ENCODE assay signal across 1 cellular context in genomic region chr17:73205326-73205980, GRCh38.
TF ChIP-seq lines count a peak whose summit lies in the region.

No MANE protein-coding gene starts in this region.

TF ChIP-seq in HepG2, 621 proteins besides CTCF, POLR2A, EP300 and RAD21 (continues in another document):
- TF ChIP-seq ZNF335 (CRISPR knock-in tag; IDR thresholded peaks at IDR 0.05) (0 out of 2 replicates have a peak, but pooled peaks have one; percentile 71), FOXK1 (CRISPR knock-in tag; IDR thresholded peaks at IDR 0.05; ENCODE audit: borderline replicate concordance, low read depth) (0 out of 2 replicates have a peak, but pooled peaks have one; percentile 28), NR2F6 (IDR thresholded peaks at IDR 0.05) (peak; percentile 27; the same call in 1 of the 2 replicates), NR2F6 (CRISPR knock-in tag; IDR thresholded peaks at IDR 0.05) (0 out of 2 replicates have a peak, but pooled peaks have one; percentile 35), ZMAT3 (CRISPR knock-in tag; conservative IDR thresholded peaks at IDR 0.05) (no peak), ZNF7 (CRISPR knock-in tag; IDR thresholded peaks at IDR 0.05) (no peak), ZNF672 (CRISPR knock-in tag; IDR thresholded peaks at IDR 0.05) (no peak), MYNN (CRISPR knock-in tag; IDR thresholded peaks at IDR 0.05; ENCODE audit: low read depth) (peak; percentile 59; the same call in 1 of the 2 replicates), ARID4A (CRISPR knock-in tag; IDR thresholded peaks at IDR 0.05; ENCODE audit: borderline replicate concordance) (peak; percentile 41; the same call in 1 of the 2 replicates), GPBP1L1 (CRISPR knock-in tag; IDR thresholded peaks at IDR 0.05) (no peak), TFAP4 (IDR thresholded peaks at IDR 0.05; ENCODE audit: borderline replicate concordance, low read depth) (no peak), USF2 (IDR thresholded peaks at IDR 0.05; ENCODE audit: low read depth, low read length) (no peak), USF2 (CRISPR knock-in tag; IDR thresholded peaks at IDR 0.05; ENCODE audit: borderline replicate concordance) (no peak), ZNF703 (CRISPR knock-in tag; IDR thresholded peaks at IDR 0.05; ENCODE audit: borderline replicate concordance) (no peak), PLRG1 (conservative IDR thresholded peaks at IDR 0.05) (no peak), MIXL1 (CRISPR knock-in tag; IDR thresholded peaks at IDR 0.05) (peak; percentile 15; the same call in 1 of the 2 replicates), HMGXB3 (CRISPR knock-in tag; IDR thresholded peaks at IDR 0.05; ENCODE audit: borderline replicate concordance) (no peak; the same call in 1 of the 2 replicates), ZNF550 (CRISPR knock-in tag; IDR thresholded peaks at IDR 0.05; ENCODE audit: borderline replicate concordance) (no peak), ZBTB37 (CRISPR knock-in tag; IDR thresholded peaks at IDR 0.05) (no peak; the same call in 1 of the 2 replicates), THYN1 (CRISPR knock-in tag; IDR thresholded peaks at IDR 0.05; ENCODE audit: borderline replicate concordance, low read depth) (no peak), SAP130 (CRISPR knock-in tag; IDR thresholded peaks at IDR 0.05; ENCODE audit: low read depth) (peak; percentile 68), ZSCAN9 (CRISPR knock-in tag; IDR thresholded peaks at IDR 0.05; ENCODE audit: borderline replicate concordance) (peak; percentile 23; the same call in 1 of the 2 replicates), ZNF747 (CRISPR knock-in tag; IDR thresholded peaks at IDR 0.05; ENCODE audit: borderline replicate concordance) (no peak), PRDM15 (CRISPR knock-in tag; IDR thresholded peaks at IDR 0.05) (no peak), TBX2 (CRISPR knock-in tag; IDR thresholded peaks at IDR 0.05; ENCODE audit: borderline replicate concordance) (peak; percentile 67; the same call in 1 of the 2 replicates), KDM4B (CRISPR knock-in tag; IDR thresholded peaks at IDR 0.05) (0 out of 2 replicates have a peak, but pooled peaks have one; percentile 50), ZKSCAN8 (CRISPR knock-in tag; IDR thresholded peaks at IDR 0.05; ENCODE audit: borderline replicate concordance) (peak; percentile 99), BCL6 (CRISPR knock-in tag; IDR thresholded peaks at IDR 0.05) (peak; percentile 26; the same call in 1 of the 2 replicates), PATZ1 (CRISPR knock-in tag; IDR thresholded peaks at IDR 0.05) (peak; percentile 19; the same call in 1 of the 2 replicates), HIC2 (CRISPR knock-in tag; IDR thresholded peaks at IDR 0.05; ENCODE audit: low read depth) (no peak), HOXA3 (CRISPR knock-in tag; IDR thresholded peaks at IDR 0.05) (0 out of 2 replicates have a peak, but pooled peaks have one; percentile 32), ZNF292 (CRISPR knock-in tag; IDR thresholded peaks at IDR 0.05; ENCODE audit: borderline replicate concordance, low read depth) (no peak), HDAC2 (CRISPR knock-in tag; IDR thresholded peaks at IDR 0.05) (peak; percentile 41; the same call in 1 of the 2 replicates)
